Comparison of ENCODE assay signal across 9 cellular contexts in the genomic region with DNA sequence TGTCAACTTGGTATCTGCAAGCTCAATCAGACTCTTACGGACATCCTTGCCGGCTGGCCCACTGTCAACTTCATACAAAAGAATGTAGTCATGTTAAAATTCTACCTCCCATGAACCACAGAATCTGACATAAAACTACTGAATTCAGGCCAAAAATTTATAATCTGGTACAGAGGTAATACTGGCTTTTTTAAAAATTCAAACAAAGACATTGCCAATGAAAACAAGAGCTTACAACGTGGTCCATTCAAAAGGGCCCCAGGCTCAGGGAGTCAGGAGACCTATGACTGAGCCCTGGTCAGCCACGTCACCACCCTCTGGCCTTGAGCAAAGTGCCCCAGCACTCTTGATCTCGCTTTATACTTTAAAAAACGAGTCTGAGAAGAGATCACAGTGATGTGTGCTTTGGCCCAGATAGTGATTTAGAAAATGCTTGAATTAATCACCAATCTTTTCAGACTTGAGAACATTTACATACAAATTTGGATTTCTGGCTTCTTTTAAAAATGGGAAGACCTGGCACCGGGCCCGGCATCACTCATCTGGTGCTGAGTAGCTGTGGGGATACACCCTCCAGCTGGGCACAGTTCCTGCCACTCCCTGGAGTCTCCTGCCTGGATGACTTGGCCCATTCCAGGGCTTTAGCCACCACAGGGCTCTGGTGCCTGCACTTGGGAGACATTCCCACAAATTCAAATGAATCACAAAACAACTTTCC.
DNase-seq lines count a peak whose midpoint lies in the region; ATAC-seq and TF ChIP-seq lines count a peak whose summit lies in the region.
"Had no signal": no experiment of that assay in that cellular context is flagged by ENCODE, and none has a peak within 500 bp of the region (broad histone marks: within the 10 kb centered on the region; RNA-seq: fewer than 3 reads in every experiment).

No MANE protein-coding gene starts in this region.

- no peak for TF ChIP-seq POLR2A in suprapubic skin (IDR thresholded peaks at IDR 0.05)

- peaks cover 41% of the 10 kb centered on the region for H3K4me1 ChIP-seq in suprapubic skin

- peak overlapping the region in 1 of 2 donors; percentile 59 for H3K27ac Mint-ChIP-seq in stimulated activated naive CD8-positive, alpha-beta T cell treated with anti-CD3 and anti-CD28 coated beads, Interleukin-15, amount 100 ng/mL, for 72 hours
- H3K27ac Mint-ChIP-seq: activated naive CD8-positive, alpha-beta T cell treated with anti-CD3 and anti-CD28 coated beads, Interleukin-2, amount 10 ng/mL, durations not matched to agents 7 days and 5 days had no signal

- peak overlapping the region; percentile 50 for H3K27ac ChIP-seq in suprapubic skin

- no peaks in the 10 kb centered on the region for H3K27me3 Mint-ChIP-seq in stimulated activated naive CD8-positive, alpha-beta T cell treated with anti-CD3 and anti-CD28 coated beads, Interleukin-15, amount 100 ng/mL, for 72 hours
- H3K27me3 Mint-ChIP-seq: activated naive CD8-positive, alpha-beta T cell treated with anti-CD3 and anti-CD28 coated beads, Interleukin-2, amount 10 ng/mL, durations not matched to agents 7 days and 5 days had no signal

- H3K27me3 ChIP-seq in suprapubic skin: no peaks in the 10 kb centered on the region

- H3K9me3 ChIP-seq in suprapubic skin: no peaks in the 10 kb centered on the region

- WGBS in suprapubic skin: 15% methylated on average over 8 of the region's 8 CpGs

- no peak for DNase-seq in stimulated activated naive CD8-positive, alpha-beta T cell treated with anti-CD3 and anti-CD28 coated beads, Interleukin-15, Interleukin-2, amounts not matched to agents 100 U/mL and 50 U/mL, for 24 hours
- no peak for DNase-seq in stimulated activated naive CD8-positive, alpha-beta T cell treated with anti-CD3 and anti-CD28 coated beads, Interleukin-15, amount 100 ng/mL, for 72 hours
- DNase-seq in astrocyte of the cerebellum (ENCODE audit: low read depth): peak; percentile 94
- peak; percentile 73 for DNase-seq in islet precursor cell
- peak; percentile 88 to 89 for DNase-seq in suprapubic skin (ENCODE audit: low spot score in 2 of 2)
- DNase-seq: activated naive CD8-positive, alpha-beta T cell treated with anti-CD3 and anti-CD28 coated beads, Interleukin-2, amount 10 ng/mL, durations not matched to agents 7 days and 5 days had no signal

- TF ChIP-seq CTCF in astrocyte of the cerebellum (IDR thresholded peaks at IDR 0.05; ENCODE audit: low read depth, low read length, missing control alignments): no peak
- no peak for TF ChIP-seq CTCF in suprapubic skin (IDR thresholded peaks at IDR 0.05)

- ATAC-seq in stimulated activated naive CD8-positive, alpha-beta T cell treated with anti-CD3 and anti-CD28 coated beads, Interleukin-15, Interleukin-2, amounts not matched to agents 100 U/mL and 50 U/mL, for 24 hours: peak; percentile 30
- no peak for ATAC-seq in stimulated activated naive CD8-positive, alpha-beta T cell treated with anti-CD3 and anti-CD28 coated beads, Interleukin-15, amount 100 ng/mL, for 72 hours
- ATAC-seq in GM21723 (IDR thresholded peaks at IDR 0.05; ENCODE audit: unreplicated experiment) (no peak), HG03442 (IDR thresholded peaks at IDR 0.05; ENCODE audit: unreplicated experiment) (no peak), HG02642 (IDR thresholded peaks at IDR 0.05; ENCODE audit: poor library complexity, unreplicated experiment) (no peak)

- peak overlapping the region in 1 of 2 donors; percentile 30 for H3K4me3 Mint-ChIP-seq in stimulated activated naive CD8-positive, alpha-beta T cell treated with anti-CD3 and anti-CD28 coated beads, Interleukin-15, amount 100 ng/mL, for 72 hours
- H3K4me3 Mint-ChIP-seq: activated naive CD8-positive, alpha-beta T cell treated with anti-CD3 and anti-CD28 coated beads, Interleukin-2, amount 10 ng/mL, durations not matched to agents 7 days and 5 days had no signal

- H3K4me3 ChIP-seq in astrocyte of the cerebellum (ENCODE audit: low read depth, low read length) (no peak overlapping the region), suprapubic skin (no peak overlapping the region)

- peaks cover 93% of the 10 kb centered on the region for H3K4me1 Mint-ChIP-seq in stimulated activated naive CD8-positive, alpha-beta T cell treated with anti-CD3 and anti-CD28 coated beads, Interleukin-15, amount 100 ng/mL, for 72 hours

- H3K36me3 ChIP-seq in suprapubic skin: no peaks in the 10 kb centered on the region

- in situ Hi-C loops in astrocyte of the cerebellum (cut with HindIII; ENCODE audit: low sequenced_read_pairs): loop anchor here (5.0 kb wide), 1 partner anchor 72 kb away; no protein-coding TSS in a partner anchor

- TF ChIP-seq EP300 in suprapubic skin (IDR thresholded peaks at IDR 0.05): no peak

- H3K9me3 Mint-ChIP-seq in stimulated activated naive CD8-positive, alpha-beta T cell treated with anti-CD3 and anti-CD28 coated beads, Interleukin-15, amount 100 ng/mL, for 72 hours: no peaks in the 10 kb centered on the region
- H3K9me3 Mint-ChIP-seq: activated naive CD8-positive, alpha-beta T cell treated with anti-CD3 and anti-CD28 coated beads, Interleukin-2, amount 10 ng/mL, durations not matched to agents 7 days and 5 days had no signal

Comparison
In these comparisons a context has a peak if more than half of its experiments do, and no peak if none do; other contexts are left out.
1. DNase-seq: peak in astrocyte of the cerebellum (single experiment), islet precursor cell (single experiment) and suprapubic skin (2 of 2); none in stimulated activated naive CD8-positive, alpha-beta T cell treated with anti-CD3 and anti-CD28 coated beads, Interleukin-15, Interleukin-2, amounts not matched to agents 100 U/mL and 50 U/mL, for 24 hours (single experiment) and stimulated activated naive CD8-positive, alpha-beta T cell treated with anti-CD3 and anti-CD28 coated beads, Interleukin-15, amount 100 ng/mL, for 72 hours (0 of 2).